Comparison of ENCODE assay signal across 2 cellular contexts in genomic region chr17:66834919-66835454, GRCh38.
TF ChIP-seq lines count a peak whose summit lies in the region.

Gene CACNG5 (plus strand): TSS chr17:66835117. CDS start chr17:66877333, 42,216 bp downstream.

TF ChIP-seq in GM12878, 131 proteins besides CTCF, POLR2A, EP300 and RAD21 (continued from another document):
- TF ChIP-seq MLLT1 (IDR thresholded peaks at IDR 0.05): no peak
- no peak for TF ChIP-seq ZNF274 (IDR thresholded peaks at IDR 0.05; ENCODE audit: insufficient read depth, insufficient read length)
- TF ChIP-seq CBX3 (IDR thresholded peaks at IDR 0.05; ENCODE audit: borderline replicate concordance, low read depth): no peak
- no peak for TF ChIP-seq E2F4 (IDR thresholded peaks at IDR 0.05; ENCODE audit: low read depth, low read length)
- no peak for TF ChIP-seq FOXM1 (IDR thresholded peaks at IDR 0.05; ENCODE audit: low read depth, low read length)
- no peak for TF ChIP-seq TCF12 (IDR thresholded peaks at IDR 0.05; ENCODE audit: low read depth, low read length)
- no peak for TF ChIP-seq CREB1 (IDR thresholded peaks at IDR 0.05; ENCODE audit: low read depth)
- no peak for TF ChIP-seq LARP7 (IDR thresholded peaks at IDR 0.05)
- TF ChIP-seq ESRRA (IDR thresholded peaks at IDR 0.05; ENCODE audit: low read length): no peak
- TF ChIP-seq JUNB (IDR thresholded peaks at IDR 0.05): no peak
- no peak for TF ChIP-seq GABPA (IDR thresholded peaks at IDR 0.05; ENCODE audit: low read depth)
- no peak for TF ChIP-seq MYC (IDR thresholded peaks at IDR 0.05; ENCODE audit: insufficient read depth, insufficient read length, insufficient replicate concordance, low read length, severe bottlenecking)
- TF ChIP-seq SUPT20H (IDR thresholded peaks at IDR 0.05; ENCODE audit: borderline replicate concordance, control insufficient read depth, low read depth, low read length): no peak
- TF ChIP-seq GATAD2B (conservative IDR thresholded peaks at IDR 0.05; ENCODE audit: low read depth): no peak
- no peak for TF ChIP-seq CHD4 (IDR thresholded peaks at IDR 0.05)
- no peak for TF ChIP-seq CEBPB (IDR thresholded peaks at IDR 0.05; ENCODE audit: borderline replicate concordance in 1 of 2, low read depth in 2 of 2, low read length in 2 of 2)
TF ChIP-seq in GM12878: peak in this region for 0.

TF ChIP-seq in neural cell, 6 proteins besides CTCF, POLR2A, EP300 and RAD21 (continued from another document):
- no peak for TF ChIP-seq EZH2 (IDR thresholded peaks at IDR 0.05; ENCODE audit: borderline replicate concordance, insufficient read depth, low read length, poor library complexity, severe bottlenecking)
- TF ChIP-seq TAF1 (IDR thresholded peaks at IDR 0.05; ENCODE audit: low read depth): no peak
- no peak for TF ChIP-seq POLR2AphosphoS5 (IDR thresholded peaks at IDR 0.05)
